ENCODE assay signal across 8 cellular contexts in the genomic region with DNA sequence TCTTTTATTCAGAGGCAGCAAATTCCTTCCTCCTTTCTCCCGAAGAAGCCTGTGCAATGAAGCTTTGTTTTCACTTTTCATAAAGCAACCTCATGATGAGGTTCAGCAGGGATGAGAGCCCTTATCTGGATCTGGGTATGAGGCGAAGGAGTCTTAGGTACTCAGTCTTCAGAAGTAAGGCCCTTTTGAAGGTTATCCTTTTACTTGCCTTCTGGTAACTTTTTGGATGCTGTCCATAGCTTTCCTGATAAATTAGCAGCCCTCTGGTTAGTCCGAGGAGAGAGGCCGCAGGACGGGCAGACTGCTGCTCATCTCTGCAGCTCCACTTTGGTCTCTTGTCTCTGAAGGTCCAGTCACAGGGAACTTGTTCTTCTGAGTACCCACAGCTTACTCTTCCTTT. TPM values are rescaled to one million over a fixed set of nuclear protein-coding genes. Genes with fewer than 3 reads are reported as not detected.
DNase-seq lines count a peak whose midpoint lies in the region; ATAC-seq, FAIRE-seq and TF ChIP-seq lines count a peak whose summit lies in the region.

No MANE protein-coding gene starts in this region.

- no peak overlapping the region for H2AFZ ChIP-seq in H1 (ENCODE audit: low read length)

- H3K27ac ChIP-seq in H1 (ENCODE audit: low read depth, low read length) = 0 out of 2 replicates have a peak overlapping the region, but pooled peaks have one; percentile 32

- ATAC-seq in naive thymus-derived CD8-positive, alpha-beta T cell = no peak
- no peak for ATAC-seq in HG02763 (IDR thresholded peaks at IDR 0.05; ENCODE audit: unreplicated experiment)
- ATAC-seq in GM18505 (IDR thresholded peaks at IDR 0.05; ENCODE audit: unreplicated experiment) = no peak

- H2BK120ac ChIP-seq in H1 (replicated peaks; ENCODE audit: low read depth, low read length) = peak overlapping the region; percentile 41

- H3K27ac Mint-ChIP-seq in naive thymus-derived CD8-positive, alpha-beta T cell = peak overlapping the region; percentile 91 to 98 (median 96)

- peak overlapping the region; percentile 19 for H4K5ac ChIP-seq in H1 (ENCODE audit: insufficient read length, low read depth, low read length)

- no peaks in the 10 kb centered on the region for H3K27me3 Mint-ChIP-seq in naive thymus-derived CD8-positive, alpha-beta T cell

- peak overlapping the region; percentile 40 for H3K4ac ChIP-seq in H1 (replicated peaks; ENCODE audit: insufficient read length, low read depth, low read length)

- peak overlapping the region; percentile 92 for H4K91ac ChIP-seq in H1 (replicated peaks; ENCODE audit: insufficient read length, low read length)

- no peak for TF ChIP-seq RAD21 in H1 (IDR thresholded peaks at IDR 0.05 in 1 of 2, conservative IDR thresholded peaks at IDR 0.05 in 1 of 2; ENCODE audit: low read depth in 2 of 2, low read length in 2 of 2)

- H3K23ac ChIP-seq in H1 (ENCODE audit: insufficient read length) = no peak overlapping the region

- H3K9me3 Mint-ChIP-seq in naive thymus-derived CD8-positive, alpha-beta T cell = no peaks in the 10 kb centered on the region

- H4K20me1 ChIP-seq in H1 (replicated peaks in 1 of 2; ENCODE audit: control insufficient read depth in 1 of 2, insufficient read depth in 2 of 2, low read length in 2 of 2) = no peaks in the 10 kb centered on the region

- TF ChIP-seq CTCF in AG09319 (IDR thresholded peaks at IDR 0.05; ENCODE audit: low read depth, low read length) (no peak), H1 (IDR thresholded peaks at IDR 0.05; ENCODE audit: control extremely low read depth in 1 of 3, insufficient read depth in 1 of 3, low read depth in 1 of 3, low read length in 3 of 3) (no peak), BE2C (IDR thresholded peaks at IDR 0.05; ENCODE audit: low read depth, low read length) (no peak)

- H4K8ac ChIP-seq in H1 (ENCODE audit: extremely low read depth, insufficient read depth, low read length) = no peak overlapping the region

- H3K79me2 ChIP-seq in H1 (ENCODE audit: control insufficient read depth in 1 of 2, insufficient read depth in 2 of 2, low read length in 2 of 2) = peaks cover 0 to 44% of the 10 kb centered on the region in 2 experiments; a peak in 2 of 4 replicates

- CTCF ChIA-PET in H1 (lab: Charles Lee; ENCODE audit: partially characterized antibody) = interaction anchor here (1.1 kb wide), 1 partner anchor 12 kb away, joined by 3 read pairs; no protein-coding TSS in a partner anchor

- no peak overlapping the region for H3K14ac ChIP-seq in H1 (ENCODE audit: insufficient read length)

- peak overlapping the region; percentile 71; the same call in 1 of the 2 replicates for H2BK12ac ChIP-seq in H1 (ENCODE audit: low read depth, low read length)

- no peak overlapping the region for H3K56ac ChIP-seq in H1 (replicated peaks; ENCODE audit: insufficient read length, low read depth, low read length)

- H3K36me3 ChIP-seq in H1 (ENCODE audit: control insufficient read depth in 2 of 4, insufficient read depth in 4 of 4, low read length in 3 of 4) = peaks cover 0 to 6% (median 2%) of the 10 kb centered on the region in 4 experiments; a peak in 5 of 8 replicates
- no peaks in the 10 kb centered on the region for H3K36me3 ChIP-seq in BE2C

- H3K79me1 ChIP-seq in H1 (ENCODE audit: low read depth, low read length) = no peaks in the 10 kb centered on the region

- H3K9ac ChIP-seq in H1 (replicated peaks in 1 of 4; ENCODE audit: extremely low read depth in 1 of 4, low read depth in 3 of 4, low read length in 3 of 4) = peak overlapping the region in 3 of 4 experiments; percentile 77 to 90 (median 79); a peak in 5 of 7 replicates

- H3K27me3 ChIP-seq in H1 (replicated peaks in 1 of 4; ENCODE audit: control insufficient read depth in 3 of 4, extremely low read depth in 1 of 4, insufficient read depth in 3 of 4, low read length in 3 of 4) (no peaks in the 10 kb centered on the region), BE2C (no peaks in the 10 kb centered on the region)

- H3K4me1 ChIP-seq in H1 (replicated peaks in 1 of 4; ENCODE audit: control insufficient read depth in 3 of 4, insufficient read depth in 4 of 4, low read length in 3 of 4) = peaks cover 0 to 12% (median 2%) of the 10 kb centered on the region in 4 experiments; a peak in 4 of 7 replicates
- no peaks in the 10 kb centered on the region for H3K4me1 ChIP-seq in BE2C

- peaks cover 5% of the 10 kb centered on the region; the same call in 1 of the 2 replicates for H3K23me2 ChIP-seq in H1 (ENCODE audit: low read depth, low read length)

- H3K36me3 Mint-ChIP-seq in naive thymus-derived CD8-positive, alpha-beta T cell = peaks cover 5 to 25% (median 20%) of the 10 kb centered on the region in 3 donors

- no peak for FAIRE-seq in H1 (lab: Jason Lieb, UNC)

- H3K4me3 ChIP-seq in H1 (ENCODE audit: extremely low read depth in 1 of 4, insufficient read depth in 2 of 4, low read depth in 3 of 4, low read length in 4 of 4) (peak overlapping the region; percentile 30 to 62 (median 46); a peak in 7 of 8 replicates), BE2C (ENCODE audit: low read depth, low read length) (no peak overlapping the region)

- TF ChIP-seq EP300 in H1 (IDR thresholded peaks at IDR 0.05; ENCODE audit: borderline replicate concordance in 1 of 2, low read depth in 2 of 2, low read length in 2 of 2) = no peak

- peak overlapping the region; percentile 74; the same call in 1 of the 2 replicates for H2BK5ac ChIP-seq in H1 (ENCODE audit: low read depth, low read length)

- peak; percentile 16 for DNase-seq in AG09319 (ENCODE audit: extremely low read depth, low read depth)
- peak; percentile 30 for DNase-seq in NAMALWA (ENCODE audit: low spot score)
- no peak for DNase-seq in H1 (ENCODE audit: low read depth in 1 of 2, low spot score in 2 of 2)
- no peak for DNase-seq in naive thymus-derived CD8-positive, alpha-beta T cell
- DNase-seq in BE2C = no peak
- no peak for DNase-seq in midbrain (lab: John Stamatoyannopoulos, UW)

- peak overlapping the region; percentile 31; the same call in 1 of the 2 replicates for H2BK15ac ChIP-seq in H1 (ENCODE audit: low read length)

- H3K4me2 ChIP-seq in H1 (ENCODE audit: insufficient read depth in 1 of 2, low read depth in 2 of 2, low read length in 2 of 2) = peak overlapping the region; percentile 70 to 87

- TF ChIP-seq POLR2A in H1 (IDR thresholded peaks at IDR 0.05; ENCODE audit: control extremely low read depth in 1 of 2, low read depth in 2 of 2, low read length in 2 of 2) (no peak), GM18505 (IDR thresholded peaks at IDR 0.05; ENCODE audit: borderline replicate concordance, extremely low read depth, insufficient read depth, insufficient read length) (no peak)

- H3K9me3 ChIP-seq in H1 (ENCODE audit: insufficient read depth in 2 of 2, low read depth in 1 of 2, low read length in 1 of 2) (no peaks in the 10 kb centered on the region), BE2C (no peaks in the 10 kb centered on the region)

- peak overlapping the region; percentile 92 to 97 (median 94) for H3K4me3 Mint-ChIP-seq in naive thymus-derived CD8-positive, alpha-beta T cell

- no peak overlapping the region; the same call in 1 of the 2 replicates for H2AK5ac ChIP-seq in H1 (ENCODE audit: low read depth, low read length)

- POLR2A ChIA-PET in H1 (lab: Charles Lee; ENCODE audit: partially characterized antibody) = no interaction called here
- POLR2A ChIA-PET in naive thymus-derived CD8-positive, alpha-beta T cell (lab: Charles Lee) = interaction anchor here (0.6 to 3.2 kb wide), 5 partner anchors 10 to 1056 kb away, joined by 4 to 24 read pairs (median 6); no protein-coding TSS in a partner anchor

- peak overlapping the region; percentile 54; the same call in 1 of the 2 replicates for H3K18ac ChIP-seq in H1 (ENCODE audit: extremely low read depth, low read length)

- 86% methylated on average over 5 of the region's 5 CpGs; no CpG with 5 or more reads in 1 of the 2 experiments for WGBS in H1 (ENCODE audit: extremely low coverage in 1 of 2, insufficient coverage in 1 of 2, insufficient read length in 1 of 2, insufficient replicate concordance in 2 of 2, low coverage in 1 of 2, low lambda C conversion rate in 2 of 2, missing lambda C conversion rate in 1 of 2), 2 experiments

- H2BK20ac ChIP-seq in H1 (ENCODE audit: low read length) = peak overlapping the region; percentile 9; the same call in 1 of the 2 replicates

- H3K4me1 Mint-ChIP-seq in naive thymus-derived CD8-positive, alpha-beta T cell = peaks cover 33 to 68% (median 60%) of the 10 kb centered on the region in 4 donors

RNA-seq across cellular contexts. Expression of a gene that starts 1.1 kb away (rescaled TPM):
- total RNA-seq in H1 (2021; fragmentation: NEBNext Ultra II Directional; extraction: Animal tissue kit (Norgen Biotek cat#: 25700)) = 56.0 and 57.4 TPM in 2 replicates
- polyA plus RNA-seq in H1 (2011; rRNA removed) = 42.9 and 82.7 TPM in 2 replicates
- polyA plus RNA-seq in H1 (2011; cell fraction: cytosol; rRNA removed) = 71.8 TPM
- 42.6 TPM for polyA plus RNA-seq in H1 (2011; cell fraction: nucleus; rRNA removed)
- 97.7 to 129 TPM (median 106 TPM) in 4 replicates for polyA plus RNA-seq in H1 (2012, experiment 1 of 2)
- polyA plus RNA-seq in H1 (2012, experiment 2 of 2) = 4.4 TPM
- polyA plus RNA-seq in H1 (2013, experiment 1 of 2) = 36.7 TPM
- 34.4 TPM for polyA plus RNA-seq in H1 (2013, experiment 2 of 2)
- 57.1 and 121 TPM in 2 replicates for polyA minus RNA-seq in H1 (2011; rRNA and poly(A)+ RNA removed)
- 32.9 TPM for polyA minus RNA-seq in H1 (2011; cell fraction: cytosol; rRNA and poly(A)+ RNA removed)
- 78.5 TPM for polyA minus RNA-seq in H1 (2011; cell fraction: nucleus; rRNA and poly(A)+ RNA removed)
- total RNA-seq in naive thymus-derived CD8-positive, alpha-beta T cell = 100 to 1,000 TPM; 242 to 243 TPM
- polyA plus RNA-seq in naive thymus-derived CD8-positive, alpha-beta T cell = 100 to 1,000 TPM; 108 to 143 (median 114) TPM
- polyA plus RNA-seq in BE2C (2012; ENCODE audit: insufficient read depth, insufficient read length, low read depth) = not detected

RNA-seq across cellular contexts. Expression of a gene that starts 5.9 kb away (rescaled TPM):
- 33.3 and 35.5 TPM in 2 replicates for total RNA-seq in H1 (2021; fragmentation: NEBNext Ultra II Directional; extraction: Animal tissue kit (Norgen Biotek cat#: 25700))
- polyA plus RNA-seq in H1 (2011; rRNA removed) = 14.5 and 23.5 TPM in 2 replicates
- polyA plus RNA-seq in H1 (2011; cell fraction: cytosol; rRNA removed) = 19.5 TPM
- polyA plus RNA-seq in H1 (2011; cell fraction: nucleus; rRNA removed) = 11.4 TPM
- polyA plus RNA-seq in H1 (2012, experiment 1 of 2) = 21.7 to 30.2 TPM (median 24.1 TPM) in 4 replicates
- polyA plus RNA-seq in H1 (2012, experiment 2 of 2) = 3.6 TPM
- 26.2 TPM for polyA plus RNA-seq in H1 (2013, experiment 1 of 2)
- polyA plus RNA-seq in H1 (2013, experiment 2 of 2) = 25.7 TPM
- polyA minus RNA-seq in H1 (2011; rRNA and poly(A)+ RNA removed) = 31.8 and 49.7 TPM in 2 replicates
- polyA minus RNA-seq in H1 (2011; cell fraction: cytosol; rRNA and poly(A)+ RNA removed) = 14.3 TPM
- polyA minus RNA-seq in H1 (2011; cell fraction: nucleus; rRNA and poly(A)+ RNA removed) = 16.3 TPM
- 10 to 100 TPM; 39.4 to 41.8 TPM for total RNA-seq in naive thymus-derived CD8-positive, alpha-beta T cell
- polyA plus RNA-seq in naive thymus-derived CD8-positive, alpha-beta T cell = 10 to 100 TPM in 1 of 3 donors, 1 to 10 TPM in 2; 9.6 to 10.4 (median 9.9) TPM
- 1.1 TPM for polyA plus RNA-seq in BE2C (2012; ENCODE audit: insufficient read depth, insufficient read length, low read depth)

RNA-seq across cellular contexts. Expression of a gene that starts 45.5 kb away (rescaled TPM):
- not detected in 2 replicates for total RNA-seq in H1 (2021; fragmentation: NEBNext Ultra II Directional; extraction: Animal tissue kit (Norgen Biotek cat#: 25700))
- 0.08 and 0.20 TPM in 2 replicates for polyA plus RNA-seq in H1 (2011; rRNA removed)
- 0.14 TPM for polyA plus RNA-seq in H1 (2011; cell fraction: cytosol; rRNA removed)
- 0.57 TPM for polyA plus RNA-seq in H1 (2011; cell fraction: nucleus; rRNA removed)
- polyA plus RNA-seq in H1 (2012, experiment 1 of 2) = 0.08 TPM in 2 of 4 replicates, not detected in the others
- polyA plus RNA-seq in H1 (2012, experiment 2 of 2) = not detected
- polyA plus RNA-seq in H1 (2013, experiment 1 of 2) = 0.08 TPM
- polyA plus RNA-seq in H1 (2013, experiment 2 of 2) = not detected
- 1.1 and 1.5 TPM in 2 replicates for polyA minus RNA-seq in H1 (2011; rRNA and poly(A)+ RNA removed)
- polyA minus RNA-seq in H1 (2011; cell fraction: cytosol; rRNA and poly(A)+ RNA removed) = not detected
- 3.6 TPM for polyA minus RNA-seq in H1 (2011; cell fraction: nucleus; rRNA and poly(A)+ RNA removed)
- under 1 TPM; 0.36 to 0.42 TPM for total RNA-seq in naive thymus-derived CD8-positive, alpha-beta T cell
- not detected for polyA plus RNA-seq in naive thymus-derived CD8-positive, alpha-beta T cell
- polyA plus RNA-seq in BE2C (2012; ENCODE audit: insufficient read depth, insufficient read length, low read depth) = not detected

Comparison
In these comparisons a context has a peak if more than half of its experiments do, and no peak if none do; other contexts are left out.
1. DNase-seq: peak in AG09319 (single experiment) and NAMALWA (single experiment); none in H1 (0 of 2), naive thymus-derived CD8-positive, alpha-beta T cell (0 of 10), BE2C (single experiment) and midbrain (single experiment).